In the genomic region with DNA sequence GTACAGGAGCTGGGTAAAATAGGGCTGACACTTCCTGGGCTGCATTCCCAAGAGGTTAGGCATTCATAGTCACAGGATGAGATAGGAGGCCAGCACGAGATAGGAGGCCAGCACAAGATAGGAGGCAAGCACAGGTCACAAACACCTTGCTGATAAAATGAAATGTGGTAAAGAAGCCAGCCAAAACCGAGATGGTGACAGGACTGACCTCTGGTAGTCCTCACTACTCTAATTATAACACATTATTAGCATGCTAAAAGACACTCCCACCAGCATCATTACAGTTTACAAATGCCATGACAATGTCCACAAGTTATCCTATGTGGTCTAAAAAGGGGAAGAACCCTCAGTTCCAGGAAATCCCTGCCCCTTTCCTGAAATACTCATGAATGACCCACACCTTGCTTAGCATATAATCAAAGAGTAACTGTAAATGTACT, we compare ENCODE assay signal across 1 cellular context.
A peak's percentile ranks its signal among the peaks of the same experiment; 100 is the strongest.
TF ChIP-seq lines count a peak whose summit lies in the region.

No MANE protein-coding gene starts in this region.

TF ChIP-seq in K562, 482 proteins besides CTCF, POLR2A, EP300 and RAD21 (continues in another document):
- TF ChIP-seq SOX6 (IDR thresholded peaks at IDR 0.05) (peak; percentile 86; the same call in 1 of the 2 replicates), ZNF609 (CRISPR knock-in tag; IDR thresholded peaks at IDR 0.05; ENCODE audit: borderline replicate concordance) (0 out of 2 replicates have a peak, but pooled peaks have one; percentile 59), ATF1 (CRISPR knock-in tag; IDR thresholded peaks at IDR 0.05) (no peak), ATF1 (tag; IDR thresholded peaks at IDR 0.05) (peak; percentile 42; the same call in 1 of the 2 replicates), NR2C2 (CRISPR knock-in tag; IDR thresholded peaks at IDR 0.05) (peak; percentile 45; the same call in 1 of the 2 replicates), NR2C2 (tag; IDR thresholded peaks at IDR 0.05) (no peak), DMBX1 (CRISPR knock-in tag; IDR thresholded peaks at IDR 0.05; ENCODE audit: borderline replicate concordance) (peak; percentile 21; the same call in 1 of the 2 replicates), ATF7 (IDR thresholded peaks at IDR 0.05) (peak; percentile 59; the same call in 1 of the 2 replicates), ZNF407 (IDR thresholded peaks at IDR 0.05; ENCODE audit: low read depth) (no peak), MTA3 (IDR thresholded peaks at IDR 0.05; ENCODE audit: borderline replicate concordance) (0 out of 2 replicates have a peak, but pooled peaks have one; percentile 33), C11orf30 (IDR thresholded peaks at IDR 0.05; ENCODE audit: low read depth) (no peak), RFX1 (IDR thresholded peaks at IDR 0.05) (peak; percentile 51), TAF7 (tag; IDR thresholded peaks at IDR 0.05) (no peak), ZNF140 (CRISPR knock-in tag; IDR thresholded peaks at IDR 0.05) (no peak), SMC3 (conservative IDR thresholded peaks at IDR 0.05; ENCODE audit: insufficient read depth, low read depth, low read length) (no peak), CTBP1 (IDR thresholded peaks at IDR 0.05; ENCODE audit: borderline replicate concordance) (peak; percentile 94), MEF2D (tag; conservative IDR thresholded peaks at IDR 0.05; ENCODE audit: low read depth) (0 out of 2 replicates have a peak, but pooled peaks have one; percentile 21), PYGO2 (tag; IDR thresholded peaks at IDR 0.05) (0 out of 2 replicates have a peak, but pooled peaks have one; percentile 11), TOE1 (IDR thresholded peaks at IDR 0.05; ENCODE audit: borderline replicate concordance) (no peak), TOE1 (CRISPR knock-in tag; IDR thresholded peaks at IDR 0.05; ENCODE audit: borderline replicate concordance, low read depth) (peak; percentile 78; the same call in 1 of the 2 replicates), FOSL1 (tag; conservative IDR thresholded peaks at IDR 0.05) (peak; percentile 61), TCF3 (CRISPR knock-in tag; IDR thresholded peaks at IDR 0.05) (peak; percentile 54), ZNF583 (CRISPR knock-in tag; IDR thresholded peaks at IDR 0.05) (0 out of 2 replicates have a peak, but pooled peaks have one; percentile 16), FOS (IDR thresholded peaks at IDR 0.05; ENCODE audit: extremely low read depth, insufficient read length) (no peak), SNRNP70 (optimal IDR thresholded peaks at IDR 0.05; ENCODE audit: low read depth, low read length) (no peak), TEAD4 (IDR thresholded peaks at IDR 0.05; ENCODE audit: low read length) (peak; percentile 22; the same call in 1 of the 2 replicates), TEAD4 (CRISPR knock-in tag; IDR thresholded peaks at IDR 0.05; ENCODE audit: borderline replicate concordance) (no peak), ZNF143 (CRISPR knock-in tag; IDR thresholded peaks at IDR 0.05) (no peak), ARID1B (IDR thresholded peaks at IDR 0.05) (0 out of 2 replicates have a peak, but pooled peaks have one; percentile 35), CBFA2T2 (conservative IDR thresholded peaks at IDR 0.05) (no peak)
- TF ChIP-seq, protein P1, sequence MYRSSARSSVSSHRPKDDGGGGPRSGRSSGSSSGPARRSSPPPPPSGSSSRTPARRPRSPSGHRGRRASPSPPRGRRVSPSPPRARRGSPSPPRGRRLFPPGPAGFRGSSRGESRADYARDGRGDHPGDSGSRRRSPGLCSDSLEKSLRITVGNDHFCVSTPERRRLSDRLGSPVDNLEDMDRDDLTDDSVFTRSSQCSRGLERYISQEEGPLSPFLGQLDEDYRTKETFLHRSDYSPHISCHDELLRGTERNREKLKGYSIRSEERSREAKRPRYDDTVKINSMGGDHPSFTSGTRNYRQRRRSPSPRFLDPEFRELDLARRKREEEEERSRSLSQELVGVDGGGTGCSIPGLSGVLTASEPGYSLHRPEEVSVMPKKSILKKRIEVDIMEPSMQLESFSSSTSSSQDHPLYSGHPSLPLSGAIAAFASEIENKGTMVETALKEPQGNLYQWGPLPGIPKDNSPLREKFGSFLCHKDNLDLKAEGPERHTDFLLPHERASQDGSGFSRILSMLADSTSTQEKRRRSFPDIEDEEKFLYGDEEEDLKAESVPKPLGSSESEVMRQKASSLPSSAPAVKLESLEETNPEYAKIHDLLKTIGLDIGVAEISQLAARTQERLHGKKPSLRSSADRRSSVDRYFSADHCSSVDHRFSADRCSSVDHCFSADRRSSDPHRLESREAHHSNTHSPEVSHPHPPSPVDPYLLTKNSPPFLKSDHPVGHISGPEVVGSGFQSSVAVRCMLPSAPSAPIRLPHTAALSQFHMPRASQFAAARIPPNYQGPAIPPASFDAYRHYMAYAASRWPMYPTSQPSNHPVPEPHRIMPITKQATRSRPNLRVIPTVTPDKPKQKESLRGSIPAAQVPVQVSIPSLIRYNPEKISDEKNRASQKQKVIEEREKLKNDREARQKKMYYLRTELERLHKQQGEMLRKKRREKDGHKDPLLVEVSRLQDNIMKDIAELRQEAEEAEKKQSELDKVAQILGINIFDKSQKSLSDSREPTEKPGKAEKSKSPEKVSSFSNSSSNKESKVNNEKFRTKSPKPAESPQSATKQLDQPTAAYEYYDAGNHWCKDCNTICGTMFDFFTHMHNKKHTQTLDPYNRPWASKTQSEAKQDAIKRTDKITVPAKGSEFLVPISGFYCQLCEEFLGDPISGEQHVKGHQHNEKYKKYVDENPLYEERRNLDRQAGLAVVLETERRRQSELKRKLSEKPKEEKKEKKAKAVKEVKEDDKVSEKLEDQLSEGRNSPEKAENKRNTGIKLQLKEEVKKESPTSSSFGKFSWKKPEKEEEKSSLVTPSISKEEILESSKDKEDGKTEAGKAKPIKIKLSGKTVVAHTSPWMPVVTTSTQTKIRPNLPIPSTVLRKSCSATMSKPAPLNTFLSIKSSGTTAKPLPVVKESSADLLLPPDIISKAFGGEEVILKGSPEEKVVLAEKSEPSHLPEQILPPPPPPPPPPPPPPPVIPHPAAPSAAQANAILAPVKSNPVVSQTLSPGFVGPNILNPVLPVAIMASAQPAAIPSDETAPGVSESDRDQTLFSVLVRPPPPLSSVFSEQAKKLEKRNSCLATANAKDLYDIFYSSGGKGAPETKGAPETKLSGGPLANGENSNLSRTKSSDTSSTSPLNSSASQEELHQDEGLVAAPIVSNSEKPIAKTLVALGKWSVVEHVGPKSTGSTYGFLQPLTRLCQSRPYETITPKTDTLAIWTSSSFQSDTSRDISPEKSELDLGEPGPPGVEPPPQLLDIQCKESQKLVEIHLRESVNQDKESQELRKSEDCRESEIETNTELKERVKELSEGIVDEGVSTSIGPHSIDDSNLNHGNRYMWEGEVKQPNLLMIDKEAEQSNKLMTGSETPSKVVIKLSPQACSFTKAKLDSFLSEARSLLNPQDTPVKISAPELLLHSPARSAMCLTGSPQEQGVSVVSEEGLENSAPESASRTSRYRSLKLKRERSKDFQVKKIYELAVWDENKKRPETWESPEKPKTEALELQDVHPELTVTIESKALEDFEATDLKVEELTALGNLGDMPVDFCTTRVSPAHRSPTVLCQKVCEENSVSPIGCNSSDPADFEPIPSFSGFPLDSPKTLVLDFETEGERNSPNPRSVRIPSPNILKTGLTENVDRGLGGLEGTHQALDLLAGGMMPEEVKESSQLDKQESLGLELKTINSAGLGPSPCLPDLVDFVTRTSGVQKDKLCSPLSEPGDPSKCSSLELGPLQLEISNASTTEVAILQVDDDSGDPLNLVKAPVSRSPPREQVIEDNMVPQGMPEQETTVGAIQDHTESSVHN (IDR thresholded peaks at IDR 0.05; ENCODE audit: borderline replicate concordance in 1 of 2, low read depth in 1 of 2) = 0 out of 4 replicates have a peak, but pooled peaks of 1 of the 2 experiments have one; percentile 53
- TF ChIP-seq, protein P2, sequence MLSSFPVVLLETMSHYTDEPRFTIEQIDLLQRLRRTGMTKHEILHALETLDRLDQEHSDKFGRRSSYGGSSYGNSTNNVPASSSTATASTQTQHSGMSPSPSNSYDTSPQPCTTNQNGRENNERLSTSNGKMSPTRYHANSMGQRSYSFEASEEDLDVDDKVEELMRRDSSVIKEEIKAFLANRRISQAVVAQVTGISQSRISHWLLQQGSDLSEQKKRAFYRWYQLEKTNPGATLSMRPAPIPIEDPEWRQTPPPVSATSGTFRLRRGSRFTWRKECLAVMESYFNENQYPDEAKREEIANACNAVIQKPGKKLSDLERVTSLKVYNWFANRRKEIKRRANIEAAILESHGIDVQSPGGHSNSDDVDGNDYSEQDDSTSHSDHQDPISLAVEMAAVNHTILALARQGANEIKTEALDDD (IDR thresholded peaks at IDR 0.05) = peak; percentile 39; the same call in 1 of the 2 replicates
- TF ChIP-seq, protein P3, sequence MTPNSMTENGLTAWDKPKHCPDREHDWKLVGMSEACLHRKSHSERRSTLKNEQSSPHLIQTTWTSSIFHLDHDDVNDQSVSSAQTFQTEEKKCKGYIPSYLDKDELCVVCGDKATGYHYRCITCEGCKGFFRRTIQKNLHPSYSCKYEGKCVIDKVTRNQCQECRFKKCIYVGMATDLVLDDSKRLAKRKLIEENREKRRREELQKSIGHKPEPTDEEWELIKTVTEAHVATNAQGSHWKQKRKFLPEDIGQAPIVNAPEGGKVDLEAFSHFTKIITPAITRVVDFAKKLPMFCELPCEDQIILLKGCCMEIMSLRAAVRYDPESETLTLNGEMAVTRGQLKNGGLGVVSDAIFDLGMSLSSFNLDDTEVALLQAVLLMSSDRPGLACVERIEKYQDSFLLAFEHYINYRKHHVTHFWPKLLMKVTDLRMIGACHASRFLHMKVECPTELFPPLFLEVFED (CRISPR knock-in tag; conservative IDR thresholded peaks at IDR 0.05) = no peak
